7 cellular contexts compared by ENCODE assay signal in the genomic region with DNA sequence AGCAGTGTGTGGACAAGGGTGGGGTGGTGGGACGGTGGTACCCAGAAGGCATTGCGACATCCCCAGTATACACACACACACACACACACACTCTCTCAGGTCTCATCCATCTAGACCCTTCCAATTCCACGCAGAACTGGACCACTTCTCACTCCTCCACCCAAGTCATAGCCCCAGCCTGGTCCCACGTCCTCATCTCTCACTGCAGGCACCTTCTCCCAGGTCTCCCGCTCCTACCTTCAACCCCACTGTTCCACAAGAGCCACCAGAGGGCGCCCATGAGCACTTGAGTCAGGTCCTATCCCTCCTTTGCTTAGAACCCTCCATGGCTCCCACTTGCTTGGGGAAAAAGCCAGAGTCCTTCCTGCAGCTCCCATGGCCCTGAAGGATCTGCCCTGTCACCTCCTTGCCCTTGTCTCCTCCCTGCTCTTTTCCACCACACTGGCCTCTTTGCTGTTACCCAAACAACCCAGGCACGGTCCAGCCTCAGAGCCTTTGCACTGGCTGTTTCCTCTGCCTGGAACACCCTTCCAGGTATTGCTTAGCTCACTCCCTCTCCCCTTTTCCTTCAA.
DNase-seq lines count a peak whose midpoint lies in the region; ATAC-seq and TF ChIP-seq lines count a peak whose summit lies in the region.

No MANE protein-coding gene starts in this region.

- no peak overlapping the region for H3K9ac ChIP-seq in mesendoderm (ENCODE audit: low read length)

- no peaks in the 10 kb centered on the region for H3K27me3 ChIP-seq in mesendoderm (ENCODE audit: insufficient read depth, low read length, poor library complexity)

- H3K4me1 Mint-ChIP-seq in stimulated activated effector memory CD8-positive, alpha-beta T cell treated with anti-CD3 and anti-CD28 coated beads, Interleukin-12 subunit alpha, Interleukin-12 subunit beta, amount 100 ng/mL, for 72 hours, result peaks cover 30% of the 10 kb centered on the region

- H3K4me2 ChIP-seq in mesendoderm (ENCODE audit: low read length), result no peak overlapping the region

- peak; percentile 8 for DNase-seq in NCI-H1092 (lab: John Stamatoyannopoulos, UW)
- DNase-seq in activated CD4-positive, alpha-beta T cell treated with anti-CD3 and anti-CD28 coated beads for 24 hours (ENCODE audit: low read depth in 2 of 2), result peak; percentile 60 to 66
- peak; percentile 85 for DNase-seq in dermis blood vessel endothelial cell
- peak; percentile 87 for DNase-seq in mesendoderm
- DNase-seq in stimulated activated effector memory CD8-positive, alpha-beta T cell treated with anti-CD3 and anti-CD28 coated beads, Interleukin-12 subunit alpha, Interleukin-12 subunit beta, amount 100 ng/mL, for 72 hours (ENCODE audit: low spot score in 2 of 2), result peak; percentile 53 to 82

- H3K4me3 ChIP-seq in GM12875 (ENCODE audit: low read depth, low read length) (no peak overlapping the region), mesendoderm (ENCODE audit: low read length) (no peak overlapping the region)

- peak overlapping the region; percentile 15 for H3K27ac Mint-ChIP-seq in stimulated activated effector memory CD8-positive, alpha-beta T cell treated with anti-CD3 and anti-CD28 coated beads, Interleukin-12 subunit alpha, Interleukin-12 subunit beta, amount 100 ng/mL, for 72 hours

- H4K5ac ChIP-seq in mesendoderm (ENCODE audit: low read length), result no peak overlapping the region

- H3K4me3 Mint-ChIP-seq in stimulated activated effector memory CD8-positive, alpha-beta T cell treated with anti-CD3 and anti-CD28 coated beads, Interleukin-12 subunit alpha, Interleukin-12 subunit beta, amount 100 ng/mL, for 72 hours, result no peak overlapping the region

- H3K23ac ChIP-seq in mesendoderm (ENCODE audit: low read length), result no peak overlapping the region

- no peaks in the 10 kb centered on the region for H3K4me1 ChIP-seq in mesendoderm (ENCODE audit: control insufficient read depth, low read depth, low read length)

- no peak overlapping the region for H3K56ac ChIP-seq in mesendoderm (ENCODE audit: low read length)

- no peaks in the 10 kb centered on the region for H3K9me3 Mint-ChIP-seq in stimulated activated effector memory CD8-positive, alpha-beta T cell treated with anti-CD3 and anti-CD28 coated beads, Interleukin-12 subunit alpha, Interleukin-12 subunit beta, amount 100 ng/mL, for 72 hours

- no peak overlapping the region for H3K4ac ChIP-seq in mesendoderm (ENCODE audit: low read depth, low read length)

- no peak overlapping the region for H2BK5ac ChIP-seq in mesendoderm (ENCODE audit: low read length)

- no peak overlapping the region for H3K27ac ChIP-seq in mesendoderm (ENCODE audit: low read depth, low read length)

- peak; percentile 82 for TF ChIP-seq CTCF in GM12875 (IDR thresholded peaks at IDR 0.05; ENCODE audit: borderline replicate concordance, insufficient read depth, low read depth, low read length)

- H3K36me3 Mint-ChIP-seq in stimulated activated effector memory CD8-positive, alpha-beta T cell treated with anti-CD3 and anti-CD28 coated beads, Interleukin-12 subunit alpha, Interleukin-12 subunit beta, amount 100 ng/mL, for 72 hours, result no peaks in the 10 kb centered on the region

- no peak overlapping the region for H2AK5ac ChIP-seq in mesendoderm (ENCODE audit: low read length)

- no peaks in the 10 kb centered on the region for H3K36me3 ChIP-seq in mesendoderm (ENCODE audit: control insufficient read depth, insufficient read depth, low read length)

- H3K79me1 ChIP-seq in mesendoderm (ENCODE audit: low read length), result no peaks in the 10 kb centered on the region

- no peak overlapping the region for H3K18ac ChIP-seq in mesendoderm (ENCODE audit: low read length)

- no peak overlapping the region for H2BK120ac ChIP-seq in mesendoderm (ENCODE audit: low read depth, low read length)

- no peaks in the 10 kb centered on the region for H3K79me2 ChIP-seq in mesendoderm (ENCODE audit: control insufficient read depth, insufficient read depth, low read length)

- H2BK15ac ChIP-seq in mesendoderm (replicated peaks; ENCODE audit: low read depth), result no peak overlapping the region

- ATAC-seq in stimulated activated effector memory CD8-positive, alpha-beta T cell treated with anti-CD3 and anti-CD28 coated beads, Interleukin-12 subunit alpha, Interleukin-12 subunit beta, amount 100 ng/mL, for 72 hours, result peak; percentile 58
- ATAC-seq in HG02759 (IDR thresholded peaks at IDR 0.05; ENCODE audit: unreplicated experiment), result no peak

- H4K8ac ChIP-seq in mesendoderm (ENCODE audit: low read depth, low read length), result no peak overlapping the region

- WGBS in mesendoderm (ENCODE audit: extremely low coverage, insufficient coverage, low lambda C conversion rate), result no CpG with 5 or more reads among the region's 7 CpGs

Comparison
In these comparisons a context has a peak if more than half of its experiments do, and no peak if none do; other contexts are left out.
1. DNase-seq: peak in every context shown above with its lines; median percentile 87 in mesendoderm; 85 in dermis blood vessel endothelial cell; 68 in stimulated activated effector memory CD8-positive, alpha-beta T cell treated with anti-CD3 and anti-CD28 coated beads, Interleukin-12 subunit alpha, Interleukin-12 subunit beta, amount 100 ng/mL, for 72 hours; 63 in activated CD4-positive, alpha-beta T cell treated with anti-CD3 and anti-CD28 coated beads for 24 hours; 8 in NCI-H1092.